1 cellular context compared by ENCODE assay signal in the genomic region with DNA sequence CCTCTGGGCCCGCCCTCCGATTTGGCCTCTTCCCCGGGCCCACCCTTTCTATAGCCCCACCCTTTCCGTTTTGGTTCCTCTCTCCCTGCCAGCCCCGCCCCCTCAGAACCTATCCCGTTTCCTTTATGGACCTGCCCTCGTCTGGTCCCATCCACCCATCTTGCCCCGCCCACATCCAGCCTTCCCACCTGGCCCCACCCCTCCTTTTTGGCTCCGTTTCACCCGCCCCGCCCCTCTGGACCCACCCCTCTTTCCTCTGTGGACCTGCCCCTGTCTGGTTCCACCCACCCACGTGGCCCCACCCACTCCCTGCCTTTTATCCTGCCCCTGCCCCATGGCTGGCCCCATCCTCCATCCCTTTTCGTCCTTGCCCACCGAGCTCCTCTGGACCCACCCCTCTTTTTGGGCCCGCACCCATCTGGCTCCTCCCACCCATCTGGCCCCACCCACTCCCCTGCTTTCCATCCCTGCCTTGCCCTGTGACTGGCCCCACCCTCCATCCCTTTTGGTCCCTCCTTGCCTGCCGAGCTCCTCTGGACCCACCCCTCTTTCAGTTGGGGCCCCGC.
TF ChIP-seq lines count a peak whose summit lies in the region.

No MANE protein-coding gene starts in this region.

TF ChIP-seq in GM23338, 12 proteins besides CTCF, POLR2A, EP300 and RAD21 (continued from another document):
- TF ChIP-seq, protein P1, sequence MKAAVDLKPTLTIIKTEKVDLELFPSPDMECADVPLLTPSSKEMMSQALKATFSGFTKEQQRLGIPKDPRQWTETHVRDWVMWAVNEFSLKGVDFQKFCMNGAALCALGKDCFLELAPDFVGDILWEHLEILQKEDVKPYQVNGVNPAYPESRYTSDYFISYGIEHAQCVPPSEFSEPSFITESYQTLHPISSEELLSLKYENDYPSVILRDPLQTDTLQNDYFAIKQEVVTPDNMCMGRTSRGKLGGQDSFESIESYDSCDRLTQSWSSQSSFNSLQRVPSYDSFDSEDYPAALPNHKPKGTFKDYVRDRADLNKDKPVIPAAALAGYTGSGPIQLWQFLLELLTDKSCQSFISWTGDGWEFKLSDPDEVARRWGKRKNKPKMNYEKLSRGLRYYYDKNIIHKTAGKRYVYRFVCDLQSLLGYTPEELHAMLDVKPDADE (IDR thresholded peaks at IDR 0.05) = no peak
- TF ChIP-seq POLR2AphosphoS5 (IDR thresholded peaks at IDR 0.05; ENCODE audit: low read depth) = no peak
- no peak for TF ChIP-seq NANOG (IDR thresholded peaks at IDR 0.05; ENCODE audit: borderline replicate concordance)
- no peak for TF ChIP-seq STAT1 (IDR thresholded peaks at IDR 0.05; ENCODE audit: unreplicated experiment)
- TF ChIP-seq ZNF114 (CRISPR knock-in tag; IDR thresholded peaks at IDR 0.05) = no peak
- no peak for TF ChIP-seq CREB1 (CRISPR knock-in tag; IDR thresholded peaks at IDR 0.05; ENCODE audit: low read depth)
- TF ChIP-seq, protein P2, sequence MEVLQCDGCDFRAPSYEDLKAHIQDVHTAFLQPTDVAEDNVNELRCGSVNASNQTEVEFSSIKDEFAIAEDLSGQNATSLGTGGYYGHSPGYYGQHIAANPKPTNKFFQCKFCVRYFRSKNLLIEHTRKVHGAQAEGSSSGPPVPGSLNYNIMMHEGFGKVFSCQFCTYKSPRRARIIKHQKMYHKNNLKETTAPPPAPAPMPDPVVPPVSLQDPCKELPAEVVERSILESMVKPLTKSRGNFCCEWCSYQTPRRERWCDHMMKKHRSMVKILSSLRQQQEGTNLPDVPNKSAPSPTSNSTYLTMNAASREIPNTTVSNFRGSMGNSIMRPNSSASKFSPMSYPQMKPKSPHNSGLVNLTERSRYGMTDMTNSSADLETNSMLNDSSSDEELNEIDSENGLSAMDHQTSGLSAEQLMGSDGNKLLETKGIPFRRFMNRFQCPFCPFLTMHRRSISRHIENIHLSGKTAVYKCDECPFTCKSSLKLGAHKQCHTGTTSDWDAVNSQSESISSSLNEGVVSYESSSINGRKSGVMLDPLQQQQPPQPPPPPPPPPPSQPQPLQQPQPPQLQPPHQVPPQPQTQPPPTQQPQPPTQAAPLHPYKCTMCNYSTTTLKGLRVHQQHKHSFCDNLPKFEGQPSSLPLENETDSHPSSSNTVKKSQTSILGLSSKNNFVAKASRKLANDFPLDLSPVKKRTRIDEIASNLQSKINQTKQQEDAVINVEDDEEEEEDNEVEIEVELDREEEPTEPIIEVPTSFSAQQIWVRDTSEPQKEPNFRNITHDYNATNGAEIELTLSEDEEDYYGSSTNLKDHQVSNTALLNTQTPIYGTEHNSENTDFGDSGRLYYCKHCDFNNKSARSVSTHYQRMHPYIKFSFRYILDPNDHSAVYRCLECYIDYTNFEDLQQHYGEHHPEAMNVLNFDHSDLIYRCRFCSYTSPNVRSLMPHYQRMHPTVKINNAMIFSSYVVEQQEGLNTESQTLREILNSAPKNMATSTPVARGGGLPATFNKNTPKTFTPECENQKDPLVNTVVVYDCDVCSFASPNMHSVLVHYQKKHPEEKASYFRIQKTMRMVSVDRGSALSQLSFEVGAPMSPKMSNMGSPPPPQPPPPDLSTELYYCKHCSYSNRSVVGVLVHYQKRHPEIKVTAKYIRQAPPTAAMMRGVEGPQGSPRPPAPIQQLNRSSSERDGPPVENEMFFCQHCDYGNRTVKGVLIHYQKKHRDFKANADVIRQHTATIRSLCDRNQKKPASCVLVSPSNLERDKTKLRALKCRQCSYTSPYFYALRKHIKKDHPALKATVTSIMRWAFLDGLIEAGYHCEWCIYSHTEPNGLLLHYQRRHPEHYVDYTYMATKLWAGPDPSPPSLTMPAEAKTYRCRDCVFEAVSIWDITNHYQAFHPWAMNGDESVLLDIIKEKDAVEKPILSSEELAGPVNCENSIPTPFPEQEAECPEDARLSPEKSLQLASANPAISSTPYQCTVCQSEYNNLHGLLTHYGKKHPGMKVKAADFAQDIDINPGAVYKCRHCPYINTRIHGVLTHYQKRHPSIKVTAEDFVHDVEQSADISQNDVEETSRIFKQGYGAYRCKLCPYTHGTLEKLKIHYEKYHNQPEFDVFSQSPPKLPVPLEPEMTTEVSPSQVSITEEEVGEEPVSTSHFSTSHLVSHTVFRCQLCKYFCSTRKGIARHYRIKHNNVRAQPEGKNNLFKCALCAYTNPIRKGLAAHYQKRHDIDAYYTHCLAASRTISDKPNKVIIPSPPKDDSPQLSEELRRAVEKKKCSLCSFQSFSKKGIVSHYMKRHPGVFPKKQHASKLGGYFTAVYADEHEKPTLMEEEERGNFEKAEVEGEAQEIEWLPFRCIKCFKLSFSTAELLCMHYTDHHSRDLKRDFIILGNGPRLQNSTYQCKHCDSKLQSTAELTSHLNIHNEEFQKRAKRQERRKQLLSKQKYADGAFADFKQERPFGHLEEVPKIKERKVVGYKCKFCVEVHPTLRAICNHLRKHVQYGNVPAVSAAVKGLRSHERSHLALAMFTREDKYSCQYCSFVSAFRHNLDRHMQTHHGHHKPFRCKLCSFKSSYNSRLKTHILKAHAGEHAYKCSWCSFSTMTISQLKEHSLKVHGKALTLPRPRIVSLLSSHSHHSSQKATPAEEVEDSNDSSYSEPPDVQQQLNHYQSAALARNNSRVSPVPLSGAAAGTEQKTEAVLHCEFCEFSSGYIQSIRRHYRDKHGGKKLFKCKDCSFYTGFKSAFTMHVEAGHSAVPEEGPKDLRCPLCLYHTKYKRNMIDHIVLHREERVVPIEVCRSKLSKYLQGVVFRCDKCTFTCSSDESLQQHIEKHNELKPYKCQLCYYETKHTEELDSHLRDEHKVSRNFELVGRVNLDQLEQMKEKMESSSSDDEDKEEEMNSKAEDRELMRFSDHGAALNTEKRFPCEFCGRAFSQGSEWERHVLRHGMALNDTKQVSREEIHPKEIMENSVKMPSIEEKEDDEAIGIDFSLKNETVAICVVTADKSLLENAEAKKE (CRISPR knock-in tag; IDR thresholded peaks at IDR 0.05) = no peak
- TF ChIP-seq EZH2phosphoT487 (IDR thresholded peaks at IDR 0.05; ENCODE audit: unreplicated experiment) = no peak
